Comparison of ENCODE assay signal across 1 cellular context in the genomic region with DNA sequence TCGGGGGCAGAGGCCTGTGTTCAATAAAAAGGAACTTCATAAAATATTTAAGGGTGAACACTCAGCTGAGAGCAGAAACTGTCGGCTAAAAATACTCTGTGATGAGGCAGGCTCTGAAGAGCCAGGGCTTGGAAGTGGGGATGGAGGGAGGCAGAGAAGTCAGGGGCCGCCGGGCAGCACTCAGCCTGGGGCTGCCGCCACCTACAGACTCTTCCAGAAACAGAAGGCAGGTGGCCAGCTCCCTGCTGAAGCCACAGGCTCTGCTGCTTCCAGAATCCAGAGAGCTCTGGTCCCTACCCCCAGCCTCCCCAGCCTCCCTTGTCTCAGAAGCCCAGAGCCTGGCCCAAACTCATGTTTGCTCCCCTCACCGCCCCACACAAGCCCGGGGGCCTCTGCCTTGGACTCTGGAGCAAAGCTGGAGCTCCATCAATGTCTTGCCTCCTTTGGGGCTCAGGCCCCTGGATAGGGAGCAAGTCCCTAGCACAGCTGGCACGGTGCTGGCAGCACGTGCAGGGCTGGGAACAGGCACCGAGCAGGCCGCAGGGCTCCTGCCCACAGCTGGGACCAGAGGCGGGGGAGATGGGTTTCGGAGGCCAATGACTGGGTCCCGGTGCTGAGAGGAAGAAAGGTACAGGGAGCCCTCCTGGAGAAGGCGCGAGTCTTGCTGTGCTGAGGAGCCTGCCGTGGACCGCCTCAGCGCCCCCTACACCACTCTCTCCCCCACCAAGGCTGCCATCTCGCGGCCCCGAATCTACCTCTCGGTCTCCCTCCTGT.
TF ChIP-seq lines count a peak whose summit lies in the region.

No MANE protein-coding gene starts in this region.

TF ChIP-seq in A549, 52 proteins besides CTCF, POLR2A, EP300 and RAD21 (continued from another document):
- TF ChIP-seq, protein P1, sequence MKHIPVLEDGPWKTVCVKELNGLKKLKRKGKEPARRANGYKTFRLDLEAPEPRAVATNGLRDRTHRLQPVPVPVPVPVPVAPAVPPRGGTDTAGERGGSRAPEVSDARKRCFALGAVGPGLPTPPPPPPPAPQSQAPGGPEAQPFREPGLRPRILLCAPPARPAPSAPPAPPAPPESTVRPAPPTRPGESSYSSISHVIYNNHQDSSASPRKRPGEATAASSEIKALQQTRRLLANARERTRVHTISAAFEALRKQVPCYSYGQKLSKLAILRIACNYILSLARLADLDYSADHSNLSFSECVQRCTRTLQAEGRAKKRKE (CRISPR knock-in tag; IDR thresholded peaks at IDR 0.05; ENCODE audit: low read depth) = no peak
- TF ChIP-seq ZSCAN20 (CRISPR knock-in tag; IDR thresholded peaks at IDR 0.05) (no peak), MAZ (IDR thresholded peaks at IDR 0.05; ENCODE audit: borderline replicate concordance, low read depth, low read length) (no peak)
